In genomic region chr1:236907205-236907604, GRCh38 we compare ENCODE assay signal across 27 cellular contexts.
DNase-seq lines count a peak whose midpoint lies in the region; ATAC-seq and TF ChIP-seq lines count a peak whose summit lies in the region.
"Had no signal": no experiment of that assay in that cellular context is flagged by ENCODE, and none has a peak within 500 bp of the region (broad histone marks: within the 10 kb centered on the region; RNA-seq: fewer than 3 reads in every experiment).

No MANE protein-coding gene starts in this region.

- peaks cover 7% of the 10 kb centered on the region for H3K4me1 ChIP-seq in endodermal cell (ENCODE audit: control insufficient read depth, insufficient read depth, low read length)
- peaks cover 6 to 7% of the 10 kb centered on the region in 2 experiments for H3K4me1 ChIP-seq in trophoblast cell (ENCODE audit: control insufficient read depth in 1 of 2, insufficient read depth in 2 of 2, low read length in 2 of 2)

- no peak overlapping the region for H4K8ac ChIP-seq in trophoblast cell (ENCODE audit: low read depth, low read length)

- ATAC-seq in left lobe of liver (no peak), HG03135 (IDR thresholded peaks at IDR 0.05; ENCODE audit: unreplicated experiment) (no peak)
- ATAC-seq: A549 had no signal

- peaks cover 12% of the 10 kb centered on the region for H3K9me3 Mint-ChIP-seq in endodermal cell
- H3K9me3 Mint-ChIP-seq: T-helper 2 cell treated with Interferon-gamma antibody and Interleukin-4, amounts not matched to agents 5 μg/mL and 100 μg/mL, for 36 hours had no signal

- H4K12ac ChIP-seq in trophoblast cell (ENCODE audit: low read depth, low read length) = no peak overlapping the region

- H3K18ac ChIP-seq in trophoblast cell (ENCODE audit: low read length) = no peak overlapping the region

- DNase-seq in NCI-H524 (lab: John Stamatoyannopoulos, UW) (peak; percentile 30 to 65), NCI-H524 treated with DMSO at 0.1 percent for 48 hours (lab: John Stamatoyannopoulos, UW) (no peak), NCI-H2227 treated with DMSO at 0.1 percent for 48 hours (lab: John Stamatoyannopoulos, UW) (peak; percentile 2), endodermal cell (no peak), trophoblast cell (no peak), left lobe of liver (ENCODE audit: low spot score) (no peak), AG20443 (ENCODE audit: low spot score) (no peak)
- DNase-seq: activated CD4-positive, alpha-beta T cell treated with anti-CD3 and anti-CD28 coated beads, Interleukin-2, amount 50 U/mL, for 4 hours; activated CD8-positive, alpha-beta memory T cell treated with anti-CD3 and anti-CD28 coated beads, Interleukin-2, amount 50 U/mL, for 4 hours; activated naive CD4-positive, alpha-beta T cell treated with anti-CD3 and anti-CD28 coated beads, Interleukin-2, amount 50 U/mL, for 16 hours; anterior cingulate cortex; cortex of kidney; DND-41; H9; kidney glomerular epithelial cell; mammary epithelial cell; NCI-H1048; NCI-H2081; NCI-H526; RPMI8226; stimulated activated CD8-positive, alpha-beta memory T cell treated with anti-CD3 and anti-CD28 coated beads, Interleukin-4, amount 100 ng/mL, for 48 hours had no signal

- H2AFZ ChIP-seq in trophoblast cell (ENCODE audit: insufficient read depth, low read length, poor library complexity) = no peak overlapping the region

- no peak overlapping the region for H3K23ac ChIP-seq in trophoblast cell (ENCODE audit: low read length)

- no peak overlapping the region for H2BK5ac ChIP-seq in trophoblast cell (ENCODE audit: low read depth, low read length, poor library complexity)

- H3K27me3 Mint-ChIP-seq in endodermal cell (ENCODE audit: insufficient read depth) = no peaks in the 10 kb centered on the region
- H3K27me3 Mint-ChIP-seq: B cell had no signal

- H3K27ac ChIP-seq in endodermal cell (ENCODE audit: low read depth, low read length) = no peak overlapping the region
- H3K27ac ChIP-seq in trophoblast cell (ENCODE audit: low read depth, low read length) = peak overlapping the region; percentile 59
- H3K27ac ChIP-seq: HL-60 had no signal

- H3K9ac ChIP-seq in endodermal cell (ENCODE audit: extremely low read depth, low read length, poor library complexity, severe bottlenecking) (no peak overlapping the region), trophoblast cell (ENCODE audit: low read length) (no peak overlapping the region)

- H3K79me1 ChIP-seq in trophoblast cell (ENCODE audit: low read length) = peaks cover 3% of the 10 kb centered on the region

- peak overlapping the region; percentile 13 for H3K4me2 ChIP-seq in trophoblast cell (ENCODE audit: low read length)
- H3K4me2 ChIP-seq: A549 had no signal

- H3K4me3 Mint-ChIP-seq in endodermal cell = no peak overlapping the region
- H3K4me3 Mint-ChIP-seq: B cell; H9; T-helper 2 cell treated with Interferon-gamma antibody and Interleukin-4, amounts not matched to agents 5 μg/mL and 100 μg/mL, for 36 hours; type B pancreatic cell had no signal

- 82 to 93% methylated on average over 5 to 7 of the region's 7 CpGs for WGBS in endodermal cell (ENCODE audit: insufficient coverage in 1 of 2, insufficient read length in 1 of 2), 2 experiments
- no CpG with 5 or more reads among the region's 7 CpGs for WGBS in trophoblast cell (ENCODE audit: extremely low coverage, insufficient coverage, insufficient read length)

- no peak overlapping the region for H2BK12ac ChIP-seq in trophoblast cell (ENCODE audit: low read length)

- peaks cover 2% of the 10 kb centered on the region for H3K36me3 Mint-ChIP-seq in endodermal cell (ENCODE audit: low read depth)

- no peak overlapping the region for H3K27ac Mint-ChIP-seq in endodermal cell
- H3K27ac Mint-ChIP-seq: B cell; H9; T-helper 2 cell treated with Interferon-gamma antibody and Interleukin-4, amounts not matched to agents 5 μg/mL and 100 μg/mL, for 36 hours; type B pancreatic cell had no signal

- no peak overlapping the region for H4K91ac ChIP-seq in trophoblast cell (ENCODE audit: low read depth, low read length)

- H3K9me3 ChIP-seq in endodermal cell (ENCODE audit: control insufficient read depth, low read length) = peaks cover 14% of the 10 kb centered on the region
- H3K9me3 ChIP-seq in trophoblast cell (ENCODE audit: insufficient read depth, low read depth, low read length) = no peaks in the 10 kb centered on the region

- peaks cover 11% of the 10 kb centered on the region for H3K4me1 Mint-ChIP-seq in endodermal cell
- H3K4me1 Mint-ChIP-seq: B cell had no signal

- no peak overlapping the region for H3K4me3 ChIP-seq in endodermal cell (ENCODE audit: low read length)
- no peak overlapping the region for H3K4me3 ChIP-seq in trophoblast cell (ENCODE audit: low read depth, low read length)
- H3K4me3 ChIP-seq: A549 had no signal

- no peak overlapping the region for H2BK120ac ChIP-seq in trophoblast cell (ENCODE audit: insufficient read depth, low read length, poor library complexity)

- no peak overlapping the region for H2AK5ac ChIP-seq in trophoblast cell (ENCODE audit: low read length)

- H3K27me3 ChIP-seq in endodermal cell (ENCODE audit: control insufficient read depth, insufficient read depth, low read length, poor library complexity, severe bottlenecking) = no peaks in the 10 kb centered on the region
- H3K27me3 ChIP-seq in trophoblast cell (ENCODE audit: insufficient read depth, low read length) = no peaks in the 10 kb centered on the region

- no peak overlapping the region for H3K4ac ChIP-seq in trophoblast cell (ENCODE audit: low read depth, low read length)

- no peaks in the 10 kb centered on the region for H3K79me2 ChIP-seq in trophoblast cell (ENCODE audit: control insufficient read depth, insufficient read depth, low read length, poor library complexity)

- H3K14ac ChIP-seq in trophoblast cell (ENCODE audit: low read length) = no peak overlapping the region

- H3K36me3 ChIP-seq in endodermal cell (ENCODE audit: control insufficient read depth, insufficient read depth, low read length) = no peaks in the 10 kb centered on the region
- no peaks in the 10 kb centered on the region for H3K36me3 ChIP-seq in trophoblast cell (ENCODE audit: control insufficient read depth in 1 of 2, insufficient read depth in 2 of 2, low read length in 2 of 2)

- peak; percentile 33 for TF ChIP-seq CTCF in endodermal cell (conservative IDR thresholded peaks at IDR 0.05)

Comparison
In these comparisons a context has a peak if more than half of its experiments do, and no peak if none do; other contexts are left out.
1. DNase-seq: peak in NCI-H524 (2 of 2) and NCI-H2227 treated with DMSO at 0.1 percent for 48 hours (single experiment); none in NCI-H524 treated with DMSO at 0.1 percent for 48 hours (single experiment), endodermal cell (single experiment), trophoblast cell (0 of 2), left lobe of liver (single experiment) and AG20443 (single experiment).